20 cellular contexts compared by ENCODE assay signal in the genomic region with DNA sequence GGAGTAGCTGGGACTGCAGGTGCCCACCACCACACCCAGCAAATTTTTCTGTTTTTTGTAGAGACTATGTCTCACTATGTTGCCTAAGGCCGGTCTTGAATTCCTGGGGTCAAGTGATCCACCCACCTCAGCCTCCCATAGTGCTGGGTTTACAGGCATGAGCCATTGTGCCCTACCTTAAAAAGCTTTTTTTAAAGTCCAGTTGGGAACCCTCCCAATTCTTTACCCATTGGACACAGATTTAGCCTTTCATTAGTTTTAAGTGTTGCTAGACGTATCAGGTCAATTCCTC. TPM values are rescaled to one million over a fixed set of nuclear protein-coding genes. Genes with fewer than 3 reads are reported as not detected.
DNase-seq lines count a peak whose midpoint lies in the region; ATAC-seq, FAIRE-seq and TF ChIP-seq lines count a peak whose summit lies in the region.
"Had no signal": no experiment of that assay in that cellular context is flagged by ENCODE, and none has a peak within 500 bp of the region (broad histone marks: within the 10 kb centered on the region; RNA-seq: fewer than 3 reads in every experiment).

No MANE protein-coding gene starts in this region.

- H3K36me3 ChIP-seq in MM.1S (replicated peaks; ENCODE audit: insufficient read depth, low read length): no peaks in the 10 kb centered on the region
- H3K36me3 ChIP-seq in GM12878 (ENCODE audit: control insufficient read depth in 2 of 2, insufficient read depth in 2 of 2, low read length in 1 of 2): no peaks in the 10 kb centered on the region
- no peaks in the 10 kb centered on the region for H3K36me3 ChIP-seq in WERI-Rb-1
- no peaks in the 10 kb centered on the region for H3K36me3 ChIP-seq in esophagus squamous epithelium
- H3K36me3 ChIP-seq: spleen, stomach, uterus had no signal

- TF ChIP-seq CTCF in MM.1S (IDR thresholded peaks at IDR 0.05; ENCODE audit: low read length): no peak
- no peak for TF ChIP-seq CTCF in GM12878 (IDR thresholded peaks at IDR 0.05 in 2 of 3, conservative IDR thresholded peaks at IDR 0.05 in 1 of 3; ENCODE audit: control insufficient read depth in 2 of 3, extremely low read depth in 1 of 3, insufficient read depth in 1 of 3, low read depth in 3 of 3, low read length in 3 of 3)
- no peak for TF ChIP-seq CTCF in progenitor cell of endocrine pancreas (IDR thresholded peaks at IDR 0.05; ENCODE audit: unreplicated experiment)
- no peak for TF ChIP-seq CTCF in WERI-Rb-1 (IDR thresholded peaks at IDR 0.05; ENCODE audit: low read depth, low read length)
- TF ChIP-seq CTCF in esophagus squamous epithelium (IDR thresholded peaks at IDR 0.05): no peak

- no peak for FAIRE-seq in GM12878 (lab: Jason Lieb, UNC)

- no peaks in the 10 kb centered on the region for H3K9me2 ChIP-seq in MM.1S (replicated peaks; ENCODE audit: insufficient read depth, low read length)

- SMC1A ChIA-PET in GM12878 (lab: Charles Lee; ENCODE audit: uncharacterized antibody, unreplicated experiment): interaction anchor here (0.8 to 25.5 kb wide), 14 partner anchors 9 to 76 kb away, joined by 3 to 488 read pairs (median 6); partner anchors contain the start of gene RAB11A

- H3K4me1 Mint-ChIP-seq in activated T-cell treated with anti-CD3 and anti-CD28 coated beads, Interleukin-2, amount 50 U/mL, for 4 hours (ENCODE audit: low read depth): peaks cover 55% of the 10 kb centered on the region
- H3K4me1 Mint-ChIP-seq in progenitor cell of endocrine pancreas (ENCODE audit: low read depth): peaks cover 28% of the 10 kb centered on the region

- no peak overlapping the region for H3K9ac ChIP-seq in MM.1S (ENCODE audit: low read length)
- H3K9ac ChIP-seq in GM12878 (ENCODE audit: control insufficient read depth, insufficient read depth, low read length): 0 out of 2 replicates have a peak overlapping the region, but pooled peaks have one; percentile 19

- H3K79me2 ChIP-seq in MM.1S (ENCODE audit: low read length) (peaks cover 39% of the 10 kb centered on the region), GM12878 (ENCODE audit: control insufficient read depth, insufficient read depth, low read length) (peaks cover 45% of the 10 kb centered on the region)

- peak overlapping the region; percentile 29 for H3K4me3 Mint-ChIP-seq in activated T-cell treated with anti-CD3 and anti-CD28 coated beads, Interleukin-2, amount 50 U/mL, for 4 hours
- peak overlapping the region; percentile 29 for H3K4me3 Mint-ChIP-seq in progenitor cell of endocrine pancreas (ENCODE audit: low read depth)

- H3K27ac ChIP-seq in MM.1S (ENCODE audit: low read length) (peak overlapping the region; percentile 98; the same call in 1 of the 2 replicates), GM12878 (ENCODE audit: control insufficient read depth, insufficient read depth) (peak overlapping the region; percentile 99), WERI-Rb-1 (no peak overlapping the region), esophagus squamous epithelium (no peak overlapping the region), caudate nucleus (ENCODE audit: low read depth, low read length) (no peak overlapping the region)
- H3K27ac ChIP-seq: uterus had no signal

- no peak for DNase-seq in activated T-cell treated with anti-CD3 and anti-CD28 coated beads, Interleukin-2, amount 50 U/mL, for 4 hours
- no peak for DNase-seq in activated T-cell treated with anti-CD3 and anti-CD28 coated beads, Interleukin-2, amount 50 U/mL, for 48 hours
- DNase-seq in MM.1S (no peak), GM12878 (ENCODE audit: low read depth, low spot score) (no peak), progenitor cell of endocrine pancreas (ENCODE audit: low spot score, unreplicated experiment) (no peak), WERI-Rb-1 (no peak), esophagus squamous epithelium (lab: John Stamatoyannopoulos, UW) (no peak), caudate nucleus (lab: John Stamatoyannopoulos, UW) (no peak)
- DNase-seq: ACHN, cortex of kidney, erythroblast, KG1, NCI-H1105 treated with DMSO at 0.1 percent for 48 hours, NCI-H774, posterior cingulate gyrus, spleen, stomach, uterus had no signal

- 100% methylated on average over 2 of the region's 2 CpGs for WGBS in GM12878 (ENCODE audit: insufficient coverage, insufficient replicate concordance, low lambda C conversion rate, missing lambda C conversion rate)
- 89 to 92% methylated on average over 2 of the region's 2 CpGs for WGBS in esophagus squamous epithelium, 2 donors

- H3K36me3 Mint-ChIP-seq in activated T-cell treated with anti-CD3 and anti-CD28 coated beads, Interleukin-2, amount 50 U/mL, for 4 hours (ENCODE audit: insufficient read depth): no peaks in the 10 kb centered on the region
- H3K36me3 Mint-ChIP-seq in progenitor cell of endocrine pancreas (ENCODE audit: insufficient read depth): no peaks in the 10 kb centered on the region
- H3K36me3 Mint-ChIP-seq: WTC11 had no signal

- H3K4me3 ChIP-seq in MM.1S (ENCODE audit: low read length): no peak overlapping the region
- no peak overlapping the region for H3K4me3 ChIP-seq in GM12878
- no peak overlapping the region for H3K4me3 ChIP-seq in WERI-Rb-1 (ENCODE audit: low read depth, low read length)
- H3K4me3 ChIP-seq in esophagus squamous epithelium: no peak overlapping the region
- H3K4me3 ChIP-seq: stomach, uterus had no signal

- in situ Hi-C loops in GM12878 (cut with MboI): loop anchor here (25.0 kb wide), 1 partner anchor 1294 kb away; no protein-coding TSS in a partner anchor

- intact Hi-C loops in GM12878 (cut with micrococcal nuclease; ENCODE audit: unreplicated experiment): loop anchor here (2.0 to 5.0 kb wide), 3 partner anchors 25 to 491 kb away; partner anchors contain the start of gene RNU5B-1
- intact Hi-C loops in esophagus squamous epithelium (cut with DNase I): no loop called here

- POLR2A ChIA-PET in GM12878 (lab: Charles Lee): interaction anchor here (0.6 to 14.8 kb wide), 8 partner anchors 10 to 90 kb away, joined by 3 to 260 read pairs (median 5); partner anchors contain the start of gene RAB11A

- no TSS peak for BruUV-seq in GM12878 (replicated peaks; lab: Mats Ljungman, UMichigan)

- H3K4me1 ChIP-seq in MM.1S (ENCODE audit: low read length) (peaks cover 20% of the 10 kb centered on the region), GM12878 (ENCODE audit: control insufficient read depth, insufficient read depth, low read length) (peaks cover 18% of the 10 kb centered on the region), esophagus squamous epithelium (peaks cover 4 to 50% (median 20%) of the 10 kb centered on the region in 3 donors)
- H3K4me1 ChIP-seq: uterus had no signal

- no peaks in the 10 kb centered on the region for H3K27me3 Mint-ChIP-seq in activated T-cell treated with anti-CD3 and anti-CD28 coated beads, Interleukin-2, amount 50 U/mL, for 4 hours (ENCODE audit: low read depth)
- H3K27me3 Mint-ChIP-seq in progenitor cell of endocrine pancreas: no peaks in the 10 kb centered on the region

- H3K27me3 ChIP-seq in MM.1S (replicated peaks; ENCODE audit: insufficient read depth, low read length) (no peaks in the 10 kb centered on the region), GM12878 (replicated peaks in 1 of 2; ENCODE audit: control insufficient read depth in 2 of 2, insufficient read depth in 2 of 2, low read length in 1 of 2) (no peaks in the 10 kb centered on the region), WERI-Rb-1 (ENCODE audit: insufficient read depth, low read depth, severe bottlenecking) (no peaks in the 10 kb centered on the region), esophagus squamous epithelium (no peaks in the 10 kb centered on the region)
- H3K27me3 ChIP-seq: spleen, stomach, uterus had no signal

- H3K9me3 ChIP-seq in MM.1S (replicated peaks; ENCODE audit: insufficient read depth, low read length) (no peaks in the 10 kb centered on the region), GM12878 (replicated peaks; ENCODE audit: control insufficient read depth, insufficient read depth, low read length) (no peaks in the 10 kb centered on the region), WERI-Rb-1 (ENCODE audit: severe bottlenecking) (no peaks in the 10 kb centered on the region), esophagus squamous epithelium (no peaks in the 10 kb centered on the region)
- H3K9me3 ChIP-seq: spleen, stomach, uterus had no signal

- no peak for ATAC-seq in activated T-cell treated with anti-CD3 and anti-CD28 coated beads, Interleukin-2, amount 50 U/mL, for 4 hours
- ATAC-seq in GM12878: no peak
- ATAC-seq: Panc1, WTC11 had no signal

- RAD21 ChIA-PET in GM12878 (lab: Charles Lee; ENCODE audit: unreplicated experiment): interaction anchor here (0.8 to 17.7 kb wide), 7 partner anchors 10 to 612 kb away, joined by 3 to 344 read pairs (median 16); no protein-coding TSS in a partner anchor

- CTCF ChIA-PET in GM12878 (lab: Yijun Ruan, JAX): interaction anchor here (0.6 to 14.7 kb wide), 8 partner anchors 11 to 43 kb away, joined by 3 to 155 read pairs (median 4); no protein-coding TSS in a partner anchor

- TF ChIP-seq POLR2A in GM12878 (IDR thresholded peaks at IDR 0.05; ENCODE audit: low read depth, low read length): no peak
- TF ChIP-seq POLR2A in esophagus squamous epithelium (IDR thresholded peaks at IDR 0.05): no peak

- TF ChIP-seq EP300 in GM12878 (IDR thresholded peaks at IDR 0.05; ENCODE audit: borderline replicate concordance in 1 of 2, control insufficient read depth in 1 of 2, low read depth in 2 of 2, low read length in 2 of 2): no peak

- H3F3A ChIP-seq in MM.1S (ENCODE audit: insufficient read depth, low read length): peaks cover 17% of the 10 kb centered on the region

- peak overlapping the region; percentile 68; the same call in 1 of the 2 replicates for H3K4me2 ChIP-seq in MM.1S (ENCODE audit: low read depth, low read length)
- H3K4me2 ChIP-seq in GM12878 (ENCODE audit: control insufficient read depth, insufficient read depth): peak overlapping the region; percentile 90; the same call in 1 of the 2 replicates

- no peaks in the 10 kb centered on the region for H4K20me1 ChIP-seq in MM.1S (ENCODE audit: insufficient read depth, low read length)
- H4K20me1 ChIP-seq in GM12878 (ENCODE audit: control insufficient read depth, insufficient read depth): no peaks in the 10 kb centered on the region

- H3K9me3 Mint-ChIP-seq in activated T-cell treated with anti-CD3 and anti-CD28 coated beads, Interleukin-2, amount 50 U/mL, for 4 hours: no peaks in the 10 kb centered on the region
- H3K9me3 Mint-ChIP-seq in progenitor cell of endocrine pancreas (ENCODE audit: low read depth): no peaks in the 10 kb centered on the region
- H3K9me3 Mint-ChIP-seq: WTC11 had no signal

- H2AFZ ChIP-seq in MM.1S (ENCODE audit: low read length): no peak overlapping the region
- H2AFZ ChIP-seq in GM12878 (ENCODE audit: control insufficient read depth, low read depth, low read length): no peak overlapping the region

- no peak for TF ChIP-seq RAD21 in GM12878 (IDR thresholded peaks at IDR 0.05; ENCODE audit: insufficient read depth, low read depth, low read length)

- H3K27ac Mint-ChIP-seq in progenitor cell of endocrine pancreas: no peak overlapping the region

RNA-seq across cellular contexts. Expression of gene DENND4A, which starts 1.7 kb away (rescaled TPM):
- total RNA-seq in activated T-cell treated with anti-CD3 and anti-CD28 coated beads, Interleukin-2, amount 50 U/mL, for 4 hours: 10 to 100 TPM; 24.2 to 26.0 (median 25.0) TPM
- 602 and 632 TPM in 2 replicates for total RNA-seq in GM12878 (2013; cell fraction: nucleolus; rRNA removed)
- total RNA-seq in GM12878 (2014; rRNA removed): 54.4 and 60.5 TPM in 2 replicates
- 81.8 and 87.2 TPM in 2 replicates for total RNA-seq in GM12878 (2014; rRNA removed; fragmentation: Illumina TruSeq; extraction: Trizol)
- total RNA-seq in GM12878 (2021): 46.7 and 50.1 TPM in 2 replicates
- polyA plus RNA-seq in GM12878 (2011; ENCODE audit: low read depth): 10.2 TPM
- 65.3 and 97.9 TPM in 2 replicates for polyA plus RNA-seq in GM12878 (2011; rRNA removed)
- 23.4 and 27.1 TPM in 2 replicates for polyA plus RNA-seq in GM12878 (2011; cell fraction: cytosol; rRNA removed)
- 56.4 and 58.1 TPM in 2 replicates for polyA plus RNA-seq in GM12878 (2011; cell fraction: nucleus; rRNA removed)
- 23.2 and 28.0 TPM in 2 replicates for polyA plus RNA-seq in GM12878 (2012)
- polyA plus RNA-seq in GM12878 (2014; fragmentation: Illumina TruSeq; extraction: Trizol): 39.3 and 49.0 TPM in 2 replicates
- polyA plus RNA-seq in GM12878 (2014; fragmentation: Nextera tagmentation; extraction: Ambion mirVana): 10 to 100 TPM; 14.2 to 15.4 TPM
- 28.5 and 28.8 TPM in 2 replicates for polyA plus RNA-seq in GM12878 (2014; rRNA removed)
- polyA plus RNA-seq in GM12878 (2016; fragmentation: Nextera tagmentation; extraction: Ambion mirVana): 10 to 100 TPM; 21.6 to 26.8 TPM
- 188 and 229 TPM in 2 replicates for polyA minus RNA-seq in GM12878 (2011; rRNA and poly(A)+ RNA removed)
- 42.9 and 49.6 TPM in 2 replicates for polyA minus RNA-seq in GM12878 (2011; cell fraction: cytosol; rRNA and poly(A)+ RNA removed)
- polyA minus RNA-seq in GM12878 (2011; cell fraction: nucleus; rRNA and poly(A)+ RNA removed): 120 and 185 TPM in 2 replicates
- total RNA-seq in progenitor cell of endocrine pancreas: 17.5 and 17.9 TPM in 2 replicates
- 10 to 100 TPM in 2 of 4 donors, 1 to 10 TPM in 2; 5.9 to 22.3 (median 10.9) TPM for total RNA-seq in esophagus squamous epithelium

Comparison
In these comparisons a context has a peak if more than half of its experiments do, and no peak if none do; other contexts are left out.
1. H3K27ac ChIP-seq: peak in MM.1S (single experiment) and GM12878 (single experiment); none in WERI-Rb-1 (single experiment), esophagus squamous epithelium (0 of 4) and caudate nucleus (single experiment).